In genomic region chr19:14072535-14073231, GRCh38 we compare ENCODE assay signal across 8 cellular contexts. TPM values are rescaled to one million over a fixed set of nuclear protein-coding genes. Genes with fewer than 3 reads are reported as not detected.
DNase-seq lines count a peak whose midpoint lies in the region; ATAC-seq and TF ChIP-seq lines count a peak whose summit lies in the region.

TSS of gene MISP3 (plus strand) at chr19:14072786. CDS start at chr19:14073310, 524 bp downstream.

- H2AFZ ChIP-seq in Karpas-422 (ENCODE audit: low read length) (peak within 1 kb of the TSS; percentile 94), neural cell (ENCODE audit: low read depth, low read length) (peak within 1 kb of the TSS; percentile 60)

- TF ChIP-seq POLR2A in esophagus squamous epithelium (IDR thresholded peaks at IDR 0.05) = no peak

- no peak for TF ChIP-seq EP300 in neural cell (conservative IDR thresholded peaks at IDR 0.05; ENCODE audit: poor library complexity, severe bottlenecking)

- H3K27me3 Mint-ChIP-seq in activated CD4-positive, alpha-beta memory T cell treated with anti-CD3 and anti-CD28 coated beads, Interleukin-2, amount 10 ng/mL, durations not matched to agents 7 days and 5 days = peaks cover 2% of the 10 kb centered on the region

- H3K36me3 ChIP-seq in Karpas-422 (ENCODE audit: insufficient read depth, low read length) (no peaks in the 10 kb centered on the region), esophagus squamous epithelium (no peaks in the 10 kb centered on the region), neural cell (ENCODE audit: insufficient read depth, low read length) (no peaks in the 10 kb centered on the region)

- H3K4me1 Mint-ChIP-seq in activated CD4-positive, alpha-beta memory T cell treated with anti-CD3 and anti-CD28 coated beads, Interleukin-2, amount 10 ng/mL, durations not matched to agents 7 days and 5 days = peaks cover 26% of the 10 kb centered on the region

- peaks cover 34% of the 10 kb centered on the region for H3K4me1 ChIP-seq in Karpas-422 (ENCODE audit: low read length)
- H3K4me1 ChIP-seq in esophagus squamous epithelium = peaks cover 21 to 41% (median 22%) of the 10 kb centered on the region in 3 donors

- no peak for ATAC-seq in HG03159 (IDR thresholded peaks at IDR 0.05; ENCODE audit: unreplicated experiment)

- H3K9me3 Mint-ChIP-seq in activated CD4-positive, alpha-beta memory T cell treated with anti-CD3 and anti-CD28 coated beads, Interleukin-2, amount 10 ng/mL, durations not matched to agents 7 days and 5 days = no peaks in the 10 kb centered on the region

- H3K9ac ChIP-seq in Karpas-422 (ENCODE audit: low read length) (peak within 1 kb of the TSS; percentile 75), neural cell (ENCODE audit: low read length) (peak within 1 kb of the TSS; percentile 69)

- intact Hi-C loops in esophagus squamous epithelium (cut with DNase I) = loop anchor here (10.0 kb wide), 1 partner anchor 188 kb away; no protein-coding TSS in a partner anchor

- no peaks in the 10 kb centered on the region for H3K79me2 ChIP-seq in Karpas-422 (ENCODE audit: low read length)
- no peaks in the 10 kb centered on the region for H3K79me2 ChIP-seq in neural cell (replicated peaks; ENCODE audit: insufficient read depth, low read length)

- TF ChIP-seq CTCF in esophagus squamous epithelium (IDR thresholded peaks at IDR 0.05) = no peak
- TF ChIP-seq CTCF in neural cell (IDR thresholded peaks at IDR 0.05; ENCODE audit: poor library complexity, severe bottlenecking) = no peak

- H4K20me1 ChIP-seq in Karpas-422 (ENCODE audit: insufficient read depth, low read depth, low read length) = no peaks in the 10 kb centered on the region
- no peaks in the 10 kb centered on the region for H4K20me1 ChIP-seq in neural cell (ENCODE audit: insufficient read depth)

- H3K4me2 ChIP-seq in Karpas-422 (ENCODE audit: low read depth, low read length, poor library complexity, severe bottlenecking) (peak within 1 kb of the TSS; percentile 98), neural cell (ENCODE audit: low read length) (no peak within 1 kb of the TSS)

- H3K27ac ChIP-seq in Karpas-422 (ENCODE audit: low read length) (no peak within 1 kb of the TSS), esophagus squamous epithelium (peak within 1 kb of the TSS; percentile 91 to 97 (median 95)), neural cell (ENCODE audit: low read length) (peak within 1 kb of the TSS; percentile 53)

- no peaks in the 10 kb centered on the region for H3F3A ChIP-seq in neural cell (ENCODE audit: insufficient read depth, low read length, poor library complexity, severe bottlenecking)

- peak within 1 kb of the TSS; percentile 73 for H3K27ac Mint-ChIP-seq in activated CD4-positive, alpha-beta memory T cell treated with anti-CD3 and anti-CD28 coated beads, Interleukin-2, amount 10 ng/mL, durations not matched to agents 7 days and 5 days

- DNase-seq in NCI-H1694 treated with DMSO at 0.1 percent for 48 hours (lab: John Stamatoyannopoulos, UW) = peak; percentile 45
- DNase-seq in NCI-H1694 (lab: John Stamatoyannopoulos, UW) = no peak
- DNase-seq in Karpas-422 = peak; percentile 62
- DNase-seq in activated CD4-positive, alpha-beta memory T cell treated with anti-CD3 and anti-CD28 coated beads, Interleukin-2, amount 10 ng/mL, durations not matched to agents 7 days and 5 days = peak; percentile 52
- no peak for DNase-seq in esophagus squamous epithelium (lab: John Stamatoyannopoulos, UW)
- no peak for DNase-seq in central memory CD4-positive, alpha-beta T cell

- peak within 1 kb of the TSS; percentile 77 for H3K4me3 ChIP-seq in Karpas-422 (ENCODE audit: low read length)
- peak within 1 kb of the TSS; percentile 52 to 78 (median 72) for H3K4me3 ChIP-seq in esophagus squamous epithelium
- H3K4me3 ChIP-seq in neural cell (ENCODE audit: low read length) = peak within 1 kb of the TSS; percentile 87

- no peaks in the 10 kb centered on the region; the same call in 1 of the 2 replicates for H3K27me3 ChIP-seq in Karpas-422 (ENCODE audit: low read length)
- no peaks in the 10 kb centered on the region for H3K27me3 ChIP-seq in esophagus squamous epithelium
- H3K27me3 ChIP-seq in neural cell (ENCODE audit: insufficient read depth, low read depth, low read length) = peaks cover 15% of the 10 kb centered on the region

- no peaks in the 10 kb centered on the region for H3K9me2 ChIP-seq in Karpas-422 (replicated peaks; ENCODE audit: insufficient read depth, low read length)
- no peaks in the 10 kb centered on the region for H3K9me2 ChIP-seq in neural cell (ENCODE audit: insufficient read depth, low read length)

- no CpG with 5 or more reads among the region's 49 CpGs for WGBS in esophagus squamous epithelium, 2 donors

- CTCF ChIA-PET in activated CD4-positive, alpha-beta memory T cell treated with anti-CD3 and anti-CD28 coated beads, Interleukin-2, amount 10 ng/mL, durations not matched to agents 7 days and 5 days (lab: Charles Lee) = interaction anchor here (0.6 to 6.6 kb wide), 19 partner anchors 9 to 345 kb away, joined by 3 to 86 read pairs (median 4); partner anchors contain the start of genes ASF1B, BRME1, IL27RA and RFX1

- peak within 1 kb of the TSS; percentile 81 for H3K4me3 Mint-ChIP-seq in activated CD4-positive, alpha-beta memory T cell treated with anti-CD3 and anti-CD28 coated beads, Interleukin-2, amount 10 ng/mL, durations not matched to agents 7 days and 5 days

- no peaks in the 10 kb centered on the region for H3K36me3 Mint-ChIP-seq in activated CD4-positive, alpha-beta memory T cell treated with anti-CD3 and anti-CD28 coated beads, Interleukin-2, amount 10 ng/mL, durations not matched to agents 7 days and 5 days (ENCODE audit: low read depth)

- TF ChIP-seq RAD21 in neural cell (conservative IDR thresholded peaks at IDR 0.05) = no peak

- POLR2A ChIA-PET in activated CD4-positive, alpha-beta memory T cell treated with anti-CD3 and anti-CD28 coated beads, Interleukin-2, amount 10 ng/mL, durations not matched to agents 7 days and 5 days (lab: Charles Lee) = interaction anchor here (0.8 to 3.4 kb wide), 6 partner anchors 13 to 193 kb away, joined by 3 to 16 read pairs (median 6); partner anchors contain the start of genes ASF1B, DCAF15 and IL27RA

- H3K9me3 ChIP-seq in Karpas-422 (ENCODE audit: low read length) (no peaks in the 10 kb centered on the region), esophagus squamous epithelium (no peaks in the 10 kb centered on the region), neural cell (ENCODE audit: low read length) (no peaks in the 10 kb centered on the region)

TF ChIP-seq in neural cell, 6 proteins besides CTCF, POLR2A, EP300 and RAD21:
- no peak for TF ChIP-seq EZH2 (IDR thresholded peaks at IDR 0.05; ENCODE audit: borderline replicate concordance, insufficient read depth, low read length, poor library complexity, severe bottlenecking)
- no peak for TF ChIP-seq MXI1 (conservative IDR thresholded peaks at IDR 0.05; ENCODE audit: poor library complexity, severe bottlenecking)

RNA-seq across cellular contexts. Expression of gene MISP3, which starts in this region (rescaled TPM):
- 0.71 and 4.2 TPM in 2 replicates for total RNA-seq in Karpas-422 (2014; rRNA removed; shearing (Covaris generic); ENCODE audit: low replicate concordance)
- 1 to 10 TPM; 3.2 to 3.5 TPM for total RNA-seq in activated CD4-positive, alpha-beta memory T cell treated with anti-CD3 and anti-CD28 coated beads, Interleukin-2, amount 10 ng/mL, durations not matched to agents 7 days and 5 days
- total RNA-seq in esophagus squamous epithelium = 1 to 10 TPM; 2.0 to 8.9 (median 4.0) TPM
- polyA plus RNA-seq in neural cell = 3.7 and 8.2 TPM in 2 replicates
- polyA minus RNA-seq in neural cell = 2.2 and 2.4 TPM in 2 replicates

Comparison
In these comparisons a context has a peak if more than half of its experiments do, and no peak if none do; other contexts are left out.
1. DNase-seq: peak in NCI-H1694 treated with DMSO at 0.1 percent for 48 hours (single experiment), Karpas-422 (single experiment) and activated CD4-positive, alpha-beta memory T cell treated with anti-CD3 and anti-CD28 coated beads, Interleukin-2, amount 10 ng/mL, durations not matched to agents 7 days and 5 days (single experiment); none in NCI-H1694 (single experiment), esophagus squamous epithelium (single experiment) and central memory CD4-positive, alpha-beta T cell (single experiment).
2. Peak in every context shown above with its lines, with median percentiles within 50 percentile points of each other: H3K4me3 ChIP-seq.